ENCODE assay signal across 9 cellular contexts in genomic region chr1:28512058-28512611, GRCh38. TPM values are rescaled to one million over a fixed set of nuclear protein-coding genes. Genes with fewer than 3 reads are reported as not detected.
A peak's percentile ranks its signal among the peaks of the same experiment; 100 is the strongest.
DNase-seq lines count a peak whose midpoint lies in the region; ATAC-seq and TF ChIP-seq lines count a peak whose summit lies in the region.
"Had no signal": no experiment of that assay in that cellular context is flagged by ENCODE, and none has a peak within 500 bp of the region (broad histone marks: within the 10 kb centered on the region; RNA-seq: fewer than 3 reads in every experiment).

No MANE protein-coding gene starts in this region.

- H3K4me1 Mint-ChIP-seq in activated CD4-positive, alpha-beta T cell treated with anti-CD3 and anti-CD28 coated beads for 36 hours = peaks cover 36% of the 10 kb centered on the region

- in situ Hi-C loops in astrocyte of the spinal cord (cut with HindIII; ENCODE audit: low sequenced_read_pairs) = no loop called here

- peak overlapping the region; percentile 90 for H3K27ac Mint-ChIP-seq in activated CD4-positive, alpha-beta T cell treated with anti-CD3 and anti-CD28 coated beads for 36 hours

- H3K4me3 ChIP-seq in astrocyte of the spinal cord (ENCODE audit: low read depth, low read length) = no peak overlapping the region

- no peaks in the 10 kb centered on the region for H3K9me3 Mint-ChIP-seq in activated CD4-positive, alpha-beta T cell treated with anti-CD3 and anti-CD28 coated beads for 36 hours (ENCODE audit: low read depth)

- intact Hi-C loops in activated CD4-positive, alpha-beta T cell treated with anti-CD3 and anti-CD28 coated beads for 36 hours (cut with DNase I, micrococcal nuclease) = no loop called here

- no peaks in the 10 kb centered on the region for H3K27me3 Mint-ChIP-seq in activated CD4-positive, alpha-beta T cell treated with anti-CD3 and anti-CD28 coated beads for 36 hours

- ATAC-seq in activated CD4-positive, alpha-beta T cell treated with anti-CD3 and anti-CD28 coated beads for 36 hours = no peak
- ATAC-seq in HG02884 (IDR thresholded peaks at IDR 0.05; ENCODE audit: unreplicated experiment) (no peak), HG02798 (IDR thresholded peaks at IDR 0.05; ENCODE audit: poor library complexity, unreplicated experiment) (no peak)

- DNase-seq in activated CD4-positive, alpha-beta T cell treated with anti-CD3 and anti-CD28 coated beads for 36 hours = peak; percentile 25
- no peak for DNase-seq in activated CD4-positive, alpha-beta T cell treated with anti-CD3 and anti-CD28 coated beads, Interleukin-2, amount 50 U/mL, for 4 hours
- DNase-seq in NAMALWA (ENCODE audit: low spot score) = peak; percentile 50
- peak; percentile 27 for DNase-seq in astrocyte of the spinal cord (ENCODE audit: low read depth, low spot score)
- peak; percentile 36 for DNase-seq in stimulated activated CD4-positive, alpha-beta T cell treated with anti-CD3 and anti-CD28 coated beads, Interleukin-4, amount 100 ng/mL, for 1 hour
- no peak for DNase-seq in hippocampal formation (lab: John Stamatoyannopoulos, UW)
- DNase-seq: NCI-H1436 treated with DMSO at 0.1 percent for 48 hours had no signal

- CTCF ChIA-PET in activated CD4-positive, alpha-beta T cell treated with anti-CD3 and anti-CD28 coated beads for 36 hours (lab: Charles Lee) = interaction anchor here (0.6 to 1.4 kb wide), 2 partner anchors 69 to 159 kb away, joined by 3 read pairs; no protein-coding TSS in a partner anchor

- no peak for TF ChIP-seq CTCF in astrocyte of the spinal cord (IDR thresholded peaks at IDR 0.05; ENCODE audit: low read depth, low read length)

- H3K36me3 Mint-ChIP-seq in activated CD4-positive, alpha-beta T cell treated with anti-CD3 and anti-CD28 coated beads for 36 hours (ENCODE audit: low read depth) = peaks cover 61% of the 10 kb centered on the region

- POLR2A ChIA-PET in activated CD4-positive, alpha-beta T cell treated with anti-CD3 and anti-CD28 coated beads for 36 hours (lab: Charles Lee) = interaction anchor here (0.6 to 1.2 kb wide), 8 partner anchors 34 to 551 kb away, joined by 3 to 9 read pairs (median 4); partner anchors contain the start of gene TAF12

- peak overlapping the region; percentile 50 for H3K4me3 Mint-ChIP-seq in activated CD4-positive, alpha-beta T cell treated with anti-CD3 and anti-CD28 coated beads for 36 hours

RNA-seq across cellular contexts. Expression of gene RCC1, which starts 6.3 kb away (rescaled TPM):
- total RNA-seq in activated CD4-positive, alpha-beta T cell treated with anti-CD3 and anti-CD28 coated beads for 36 hours = 100 to 1,000 TPM; 103 to 107 TPM

RNA-seq across cellular contexts. Expression of gene TRNAU1AP, which starts 40.8 kb away (rescaled TPM):
- total RNA-seq in activated CD4-positive, alpha-beta T cell treated with anti-CD3 and anti-CD28 coated beads for 36 hours = 10 to 100 TPM; 50.7 to 60.2 TPM

Comparison
In these comparisons a context has a peak if more than half of its experiments do, and no peak if none do; other contexts are left out.
1. DNase-seq: peak in activated CD4-positive, alpha-beta T cell treated with anti-CD3 and anti-CD28 coated beads for 36 hours (single experiment), NAMALWA (single experiment), astrocyte of the spinal cord (single experiment) and stimulated activated CD4-positive, alpha-beta T cell treated with anti-CD3 and anti-CD28 coated beads, Interleukin-4, amount 100 ng/mL, for 1 hour (single experiment); none in activated CD4-positive, alpha-beta T cell treated with anti-CD3 and anti-CD28 coated beads, Interleukin-2, amount 50 U/mL, for 4 hours (0 of 2) and hippocampal formation (0 of 2).